Comparison of ENCODE assay signal across 1 cellular context in genomic region chr7:75804004-75804403, GRCh38.
A peak's percentile ranks its signal among the peaks of the same experiment; 100 is the strongest.
TF ChIP-seq lines count a peak whose summit lies in the region.

No MANE protein-coding gene starts in this region.

TF ChIP-seq in K562, 482 proteins besides CTCF, POLR2A, EP300 and RAD21 (continues in another document):
- TF ChIP-seq E2F4 (CRISPR knock-in tag; IDR thresholded peaks at IDR 0.05; ENCODE audit: low read depth): no peak
- TF ChIP-seq ZNF592 (IDR thresholded peaks at IDR 0.05): peak; percentile 31; the same call in 1 of the 2 replicates
- no peak for TF ChIP-seq ZNF639 (CRISPR knock-in tag; conservative IDR thresholded peaks at IDR 0.05 in 1 of 2, IDR thresholded peaks at IDR 0.05 in 1 of 2)
- peak; percentile 57; the same call in 1 of the 2 replicates for TF ChIP-seq ADNP (tag; IDR thresholded peaks at IDR 0.05)
- no peak for TF ChIP-seq ZNF354B (CRISPR knock-in tag; IDR thresholded peaks at IDR 0.05)
- no peak for TF ChIP-seq LEF1 (IDR thresholded peaks at IDR 0.05)
- TF ChIP-seq ZBTB7A (IDR thresholded peaks at IDR 0.05; ENCODE audit: borderline replicate concordance, control insufficient read depth, low read depth, low read length): no peak
- TF ChIP-seq CREB5 (CRISPR knock-in tag; IDR thresholded peaks at IDR 0.05): no peak
- TF ChIP-seq BHLHE40 (IDR thresholded peaks at IDR 0.05; ENCODE audit: low read length): peak; percentile 23; the same call in 1 of the 2 replicates
- TF ChIP-seq MGA (IDR thresholded peaks at IDR 0.05): peak; percentile 73
- TF ChIP-seq TFE3 (CRISPR knock-in tag; IDR thresholded peaks at IDR 0.05): peak; percentile 3; the same call in 1 of the 2 replicates
- TF ChIP-seq CTBP1 (IDR thresholded peaks at IDR 0.05; ENCODE audit: borderline replicate concordance): peak; percentile 14; the same call in 1 of the 2 replicates
- no peak for TF ChIP-seq XRCC4 (IDR thresholded peaks at IDR 0.05; ENCODE audit: extremely low read depth, insufficient read depth, insufficient read length)
- TF ChIP-seq TRIM28 (IDR thresholded peaks at IDR 0.05): no peak
- no peak for TF ChIP-seq MIER1 (IDR thresholded peaks at IDR 0.05; ENCODE audit: low read depth)
- peak; percentile 51 for TF ChIP-seq CBFA2T2 (conservative IDR thresholded peaks at IDR 0.05)
- no peak for TF ChIP-seq ZFP91 (CRISPR knock-in tag; IDR thresholded peaks at IDR 0.05)
- no peak for TF ChIP-seq THRA (IDR thresholded peaks at IDR 0.05)
